In genomic region chr1:205637854-205638468, GRCh38 we compare ENCODE assay signal across 19 cellular contexts. TPM values are rescaled to one million over a fixed set of nuclear protein-coding genes. Genes with fewer than 3 reads are reported as not detected.
DNase-seq lines count a peak whose midpoint lies in the region; ATAC-seq, FAIRE-seq and TF ChIP-seq lines count a peak whose summit lies in the region.
"Had no signal": no experiment of that assay in that cellular context is flagged by ENCODE, and none has a peak within 500 bp of the region (broad histone marks: within the 10 kb centered on the region; RNA-seq: fewer than 3 reads in every experiment).

No MANE protein-coding gene starts in this region.

- H3K27me3 ChIP-seq in prostate gland (replicated peaks; ENCODE audit: insufficient read depth) (no peaks in the 10 kb centered on the region), ascending aorta (no peaks in the 10 kb centered on the region)

- ATAC-seq in memory B cell (ENCODE audit: low read depth): no peak
- ATAC-seq: A549 had no signal

- no peaks in the 10 kb centered on the region for H3K9me3 Mint-ChIP-seq in memory B cell
- H3K9me3 Mint-ChIP-seq: CD4-positive, alpha-beta memory T cell; HFFc6 had no signal

- no peaks in the 10 kb centered on the region for H3K4me1 Mint-ChIP-seq in memory B cell

- DNase-seq in GM18507 (ENCODE audit: extremely low spot score, insufficient read length, low read depth): no peak
- DNase-seq in memory B cell (ENCODE audit: low spot score in 2 of 2): no peak
- no peak for DNase-seq in prostate gland (ENCODE audit: low spot score)
- DNase-seq in ascending aorta (ENCODE audit: low spot score in 2 of 2): no peak
- DNase-seq in KBM-7: no peak
- DNase-seq in activated T-cell treated with anti-CD3 and anti-CD28 coated beads for 4 hours: no peak
- no peak for DNase-seq in G401 (ENCODE audit: low spot score)
- DNase-seq: BE2C; CD4-positive, alpha-beta memory T cell; DMS79; HFFc6 had no signal

- H3K36me3 ChIP-seq in prostate gland (no peaks in the 10 kb centered on the region), ascending aorta (no peaks in the 10 kb centered on the region)
- H3K36me3 ChIP-seq: BE2C, HAP-1 had no signal

- no peak overlapping the region for H3K4me3 Mint-ChIP-seq in memory B cell
- H3K4me3 Mint-ChIP-seq: CD4-positive, alpha-beta memory T cell; HFFc6 had no signal

- H3K36me3 Mint-ChIP-seq in memory B cell: no peaks in the 10 kb centered on the region
- H3K36me3 Mint-ChIP-seq: CD4-positive, alpha-beta memory T cell had no signal

- H3K4me3 ChIP-seq in prostate gland: no peak overlapping the region
- H3K4me3 ChIP-seq in ascending aorta: no peak overlapping the region
- H3K4me3 ChIP-seq: A549, HAP-1 had no signal

- H3K27ac ChIP-seq in VCaP: peak overlapping the region; percentile 98
- peak overlapping the region; percentile 50 to 94 for H3K27ac ChIP-seq in prostate gland
- peak overlapping the region in 1 of 2 donors; percentile 70 for H3K27ac ChIP-seq in ascending aorta
- H3K27ac ChIP-seq: A549, C4-2B had no signal

- H3K4me1 ChIP-seq in prostate gland (replicated peaks): no peaks in the 10 kb centered on the region
- H3K4me1 ChIP-seq in ascending aorta: peaks cover 0 to 13% of the 10 kb centered on the region in 2 donors
- H3K4me1 ChIP-seq: A549, BE2C, HAP-1 had no signal

- FAIRE-seq in GM18507 (lab: Jason Lieb, UNC): peak; percentile 49
- FAIRE-seq: A549, G401.6, GM12892, GM19239, H1 had no signal

- no peak for TF ChIP-seq CTCF in VCaP (conservative IDR thresholded peaks at IDR 0.05)
- no peak for TF ChIP-seq CTCF in prostate gland (IDR thresholded peaks at IDR 0.05)
- no peak for TF ChIP-seq CTCF in ascending aorta (IDR thresholded peaks at IDR 0.05)

- H3K9me3 ChIP-seq in prostate gland: no peaks in the 10 kb centered on the region
- no peaks in the 10 kb centered on the region for H3K9me3 ChIP-seq in ascending aorta
- H3K9me3 ChIP-seq: A549, BE2C, HAP-1 had no signal

- H3K27ac Mint-ChIP-seq in memory B cell: peak overlapping the region; percentile 12
- H3K27ac Mint-ChIP-seq: HFFc6 had no signal

- 91% methylated on average over 9 of the region's 9 CpGs for WGBS in prostate gland

- in situ Hi-C loops in KBM-7 (cut with MboI; ENCODE audit: low pct_unique_long_range_greater_than_20kb, low sequenced_read_pairs): no loop called here
- in situ Hi-C loops in G401 (cut with HindIII; ENCODE audit: low sequenced_read_pairs): no loop called here

- no peak for TF ChIP-seq POLR2A in prostate gland (IDR thresholded peaks at IDR 0.05)

- H3K27me3 Mint-ChIP-seq in memory B cell: no peaks in the 10 kb centered on the region

- intact Hi-C loops in prostate gland (cut with DNase I) (no loop called here), ascending aorta (cut with DNase I) (loop anchor here (10.0 kb wide), 1 partner anchor 277 kb away; no protein-coding TSS in a partner anchor)

RNA-seq across cellular contexts. Expression of gene ELK4, which starts 6.2 kb away (rescaled TPM):
- total RNA-seq in prostate gland (10 to 100 TPM; 58.8 to 62.7 TPM), ascending aorta (23.7 TPM)
- total RNA-seq in G401 (2014; rRNA removed; shearing (Covaris generic)): 4.6 and 5.1 TPM in 2 replicates

RNA-seq across cellular contexts. Expression of gene SLC45A3, which starts 42.3 kb away (rescaled TPM):
- total RNA-seq in prostate gland: 1,000 to 10,000 TPM in 1 of 2 donors, 100 to 1,000 TPM in 1; 505 to 1,326 TPM
- 3.4 TPM for total RNA-seq in ascending aorta
- 4.4 and 5.4 TPM in 2 replicates for total RNA-seq in G401 (2014; rRNA removed; shearing (Covaris generic))

Comparison
In these comparisons a context has a peak if more than half of its experiments do, and no peak if none do; other contexts are left out.
1. RNA of gene SLC45A3, which starts 42.3 kb away (total RNA-seq): 505 to 1,326 TPM in prostate gland; 4.4 to 5.4 TPM in G401 and 3.4 TPM in ascending aorta (single experiment); every median in the first group is over 10 times any median in the second.